In genomic region chr18:63336366-63337099, GRCh38 we compare ENCODE assay signal across 11 cellular contexts. TPM values are rescaled to one million over a fixed set of nuclear protein-coding genes. Genes with fewer than 3 reads are reported as not detected.
DNase-seq lines count a peak whose midpoint lies in the region; ATAC-seq and TF ChIP-seq lines count a peak whose summit lies in the region.
"Had no signal": no experiment of that assay in that cellular context is flagged by ENCODE, and none has a peak within 500 bp of the region (broad histone marks: within the 10 kb centered on the region; RNA-seq: fewer than 3 reads in every experiment).

No MANE protein-coding gene starts in this region.

- H3K36me3 ChIP-seq in left lung: peaks cover 0 to 83% of the 10 kb centered on the region in 2 donors

- 61% methylated on average over 8 of the region's 8 CpGs for WGBS in right cardiac atrium

- H3K4me1 ChIP-seq in right cardiac atrium (ENCODE audit: control insufficient read depth, insufficient read depth, low read length) (no peaks in the 10 kb centered on the region), left lung (no peaks in the 10 kb centered on the region)

- TF ChIP-seq CTCF in left lung (IDR thresholded peaks at IDR 0.05): no peak

- ATAC-seq in left ventricle myocardium superior (peak; percentile 31), right cardiac atrium (no peak), left lung (peak; percentile 44), GM21723 (IDR thresholded peaks at IDR 0.05; ENCODE audit: unreplicated experiment) (no peak)
- ATAC-seq: Panc1 had no signal

- H3K27me3 ChIP-seq in right cardiac atrium (ENCODE audit: control insufficient read depth, insufficient read depth) (no peaks in the 10 kb centered on the region), left lung (no peaks in the 10 kb centered on the region)

- intact Hi-C loops in left ventricle myocardium superior (cut with micrococcal nuclease) (no loop called here), right cardiac atrium (cut with DNase I) (no loop called here), left lung (cut with DNase I) (no loop called here)

- no peak overlapping the region for H3K27ac ChIP-seq in right cardiac atrium (ENCODE audit: low read length)
- peak overlapping the region in 1 of 2 donors; percentile 13 for H3K27ac ChIP-seq in left lung

- no peak overlapping the region for H3K4me3 ChIP-seq in right cardiac atrium (ENCODE audit: low read length)
- H3K4me3 ChIP-seq in left lung: no peak overlapping the region

- H3K9me3 ChIP-seq in right cardiac atrium (ENCODE audit: control insufficient read depth, low read length) (no peaks in the 10 kb centered on the region), left lung (no peaks in the 10 kb centered on the region)

- DNase-seq in left ventricle myocardium superior (no peak), right cardiac atrium (no peak), brain pericyte (ENCODE audit: low read depth, low spot score) (peak; percentile 69), left lung (no peak), MV-4-11 (lab: John Stamatoyannopoulos, UW) (no peak), HuH-7 (ENCODE audit: low spot score) (no peak), cerebellar nuclear complex (lab: John Stamatoyannopoulos, UW) (no peak)
- DNase-seq: CD4-positive, CD25-positive, alpha-beta regulatory T cell; effector memory CD4-positive, alpha-beta T cell had no signal

RNA-seq across cellular contexts. Expression of gene BCL2, which starts 17.0 kb away (rescaled TPM):
- total RNA-seq in left ventricle myocardium superior (7.7 TPM), right cardiac atrium (1 to 10 TPM; 3.5 to 7.7 (median 4.3) TPM), left lung (1 to 10 TPM; 6.3 to 8.7 TPM)
- 2.7 TPM for polyA plus RNA-seq in right cardiac atrium

RNA-seq across cellular contexts. Expression of gene KDSR, which starts 30.5 kb away (rescaled TPM):
- total RNA-seq in left ventricle myocardium superior: 32.9 TPM
- total RNA-seq in right cardiac atrium: 10 to 100 TPM; 46.9 to 49.9 (median 49.0) TPM
- 21.8 TPM for polyA plus RNA-seq in right cardiac atrium
- 10 to 100 TPM; 62.5 to 70.2 TPM for total RNA-seq in left lung

Comparison
In these comparisons a context has a peak if more than half of its experiments do, and no peak if none do; other contexts are left out.
1. ATAC-seq: peak in left ventricle myocardium superior (single experiment) and left lung (single experiment); none in right cardiac atrium (0 of 2) and GM21723 (single experiment).